In genomic region chr9:125255781-125256391, GRCh38 we compare ENCODE assay signal across 8 cellular contexts. TPM values are rescaled to one million over a fixed set of nuclear protein-coding genes. Genes with fewer than 3 reads are reported as not detected.
DNase-seq lines count a peak whose midpoint lies in the region; ATAC-seq and TF ChIP-seq lines count a peak whose summit lies in the region.

No MANE protein-coding gene starts in this region.

- H3K4me1 ChIP-seq in SJCRH30 (peaks cover 2% of the 10 kb centered on the region; the same call in 1 of the 2 replicates), foreskin keratinocyte (no peaks in the 10 kb centered on the region)

- H3K27me3 ChIP-seq in SJCRH30 (no peaks in the 10 kb centered on the region), foreskin keratinocyte (no peaks in the 10 kb centered on the region)

- DNase-seq in GM13977 (ENCODE audit: low spot score) (no peak), SJCRH30 (peak; percentile 32 to 62), foreskin keratinocyte (no peak), kidney tubule cell (ENCODE audit: low spot score) (no peak), GDM1 (lab: John Stamatoyannopoulos, UW) (no peak), middle frontal gyrus (ENCODE audit: extremely low spot score, low spot score) (no peak)

- TF ChIP-seq CTCF in C4-2B (conservative IDR thresholded peaks at IDR 0.05) (peak; percentile 21), GM13977 (IDR thresholded peaks at IDR 0.05; ENCODE audit: extremely low read depth, insufficient read depth, missing control alignments) (peak; percentile 32), foreskin keratinocyte (conservative IDR thresholded peaks at IDR 0.05) (peak; percentile 55)

- H3K4me3 ChIP-seq in SJCRH30: no peak overlapping the region

- H3K36me3 ChIP-seq in SJCRH30: no peaks in the 10 kb centered on the region

- in situ Hi-C loops in GM13977 (cut with MboI; ENCODE audit: low pct_unique_long_range_greater_than_20kb, low sequenced_read_pairs, unreplicated experiment): no loop called here

- no peak for ATAC-seq in foreskin keratinocyte
- no peak for ATAC-seq in GM21367 (IDR thresholded peaks at IDR 0.05; ENCODE audit: unreplicated experiment)

- no peaks in the 10 kb centered on the region for H3K9me3 ChIP-seq in SJCRH30 (replicated peaks)

- no peak overlapping the region for H3K27ac ChIP-seq in C4-2B
- no peak overlapping the region for H3K27ac ChIP-seq in SJCRH30
- no peak overlapping the region for H3K27ac ChIP-seq in foreskin keratinocyte

RNA-seq across cellular contexts. Expression of gene GAPVD1, which starts 5.7 kb away (rescaled TPM):
- total RNA-seq in SJCRH30 (2014; rRNA removed; shearing (Covaris generic)): 66.0 and 70.8 TPM in 2 replicates
- total RNA-seq in foreskin keratinocyte: 45.3 and 47.2 TPM in 2 replicates
- 4.7 and 5.9 TPM in 2 replicates for polyA plus RNA-seq in foreskin keratinocyte

RNA-seq across cellular contexts. Expression of gene HSPA5, which starts 14.7 kb away (rescaled TPM):
- 130 and 136 TPM in 2 replicates for total RNA-seq in SJCRH30 (2014; rRNA removed; shearing (Covaris generic))
- total RNA-seq in foreskin keratinocyte: 315 and 402 TPM in 2 replicates
- 333 and 386 TPM in 2 replicates for polyA plus RNA-seq in foreskin keratinocyte

RNA-seq across cellular contexts. Expression of gene RABEPK, which starts 55.5 kb away (rescaled TPM):
- 27.0 and 29.9 TPM in 2 replicates for total RNA-seq in SJCRH30 (2014; rRNA removed; shearing (Covaris generic))
- 30.4 and 33.2 TPM in 2 replicates for total RNA-seq in foreskin keratinocyte
- polyA plus RNA-seq in foreskin keratinocyte: 31.6 and 33.5 TPM in 2 replicates

Comparison
In these comparisons a context has a peak if more than half of its experiments do, and no peak if none do; other contexts are left out.
1. DNase-seq: peak in SJCRH30 (2 of 2); none in GM13977 (single experiment), foreskin keratinocyte (0 of 2), kidney tubule cell (single experiment), GDM1 (single experiment) and middle frontal gyrus (single experiment).
2. Peak in every context shown above with its lines, with median percentiles within 50 percentile points of each other: CTCF ChIP-seq.